In the genomic region with DNA sequence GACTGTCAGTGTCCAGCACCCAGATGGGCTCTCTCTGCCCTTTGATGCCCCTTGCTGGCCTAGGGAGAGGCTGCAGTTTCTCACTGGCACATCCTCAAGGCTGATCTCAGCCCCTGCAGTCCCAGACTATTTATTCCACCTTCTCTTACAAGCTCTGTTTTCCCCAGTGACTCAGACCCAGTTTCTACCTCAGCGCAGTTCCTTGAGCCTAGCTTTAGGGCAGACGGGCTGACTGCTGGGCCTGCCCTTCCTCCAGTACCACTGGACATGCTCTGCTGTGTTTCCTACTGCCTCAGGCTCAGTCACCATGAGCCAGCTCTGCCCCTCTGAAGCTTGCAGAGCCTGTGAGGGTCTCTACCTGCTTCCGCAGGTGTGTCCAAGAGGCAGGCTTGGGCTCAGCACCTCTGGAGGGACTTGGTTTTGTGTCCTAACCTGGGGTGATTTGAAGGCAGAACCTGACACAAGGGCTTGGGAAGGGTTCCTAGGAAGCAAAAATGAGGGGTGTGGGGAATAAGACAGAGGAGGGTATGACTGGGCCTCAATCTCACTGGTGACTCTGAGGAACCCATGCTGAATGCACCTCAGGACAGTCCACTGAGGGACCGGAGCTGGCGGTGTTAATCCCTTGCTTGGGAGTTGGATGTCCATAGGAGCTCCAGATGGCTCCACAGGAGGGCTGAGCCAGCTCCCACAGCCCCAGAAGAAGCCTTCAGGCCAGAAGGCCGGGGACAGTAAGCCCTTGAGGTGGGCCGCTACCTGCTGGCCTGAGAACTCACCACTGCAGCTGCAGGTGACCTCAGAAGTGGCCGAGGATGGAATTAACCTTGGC, we compare ENCODE assay signal across 2 cellular contexts.
TF ChIP-seq lines count a peak whose summit lies in the region.

No MANE protein-coding gene starts in this region.

TF ChIP-seq in IMR-90, 13 proteins besides CTCF, POLR2A, EP300 and RAD21:
- TF ChIP-seq BHLHE40 (IDR thresholded peaks at IDR 0.05; ENCODE audit: low read depth, low read length): no peak

TF ChIP-seq in H1, 55 proteins besides CTCF, POLR2A, EP300 and RAD21:
- TF ChIP-seq SIX5 (IDR thresholded peaks at IDR 0.05; ENCODE audit: low read depth, low read length) (no peak), HDAC6 (IDR thresholded peaks at IDR 0.05; ENCODE audit: low read depth, low read length) (no peak)
